ENCODE assay signal across 20 cellular contexts in genomic region chr11:48384670-48385069, GRCh38. TPM values are rescaled to one million over a fixed set of nuclear protein-coding genes. Genes with fewer than 3 reads are reported as not detected.
DNase-seq lines count a peak whose midpoint lies in the region; ATAC-seq and TF ChIP-seq lines count a peak whose summit lies in the region.
"Had no signal": no experiment of that assay in that cellular context is flagged by ENCODE, and none has a peak within 500 bp of the region (broad histone marks: within the 10 kb centered on the region; RNA-seq: fewer than 3 reads in every experiment).

No MANE protein-coding gene starts in this region.

- no peaks in the 10 kb centered on the region for H3K27me3 Mint-ChIP-seq in activated CD8-positive, alpha-beta T cell treated with anti-CD3 and anti-CD28 coated beads for 36 hours
- no peaks in the 10 kb centered on the region for H3K27me3 Mint-ChIP-seq in activated CD8-positive, alpha-beta T cell treated with anti-CD3 and anti-CD28 coated beads, Interleukin-2, amount 10 ng/mL, durations not matched to agents 7 days and 5 days (ENCODE audit: low read depth)

- H3K36me3 ChIP-seq in PC-3 (ENCODE audit: low read depth, low read length), result no peaks in the 10 kb centered on the region
- H3K36me3 ChIP-seq: left lung had no signal

- no peaks in the 10 kb centered on the region for H3K9me3 ChIP-seq in PC-3 (ENCODE audit: low read length)

- no peak overlapping the region for H3K9ac ChIP-seq in PC-3 (ENCODE audit: low read length)

- no peaks in the 10 kb centered on the region for H4K20me1 ChIP-seq in PC-3 (ENCODE audit: low read length)

- DNase-seq in activated CD8-positive, alpha-beta T cell treated with anti-CD3 and anti-CD28 coated beads for 36 hours, result peak; percentile 14
- no peak for DNase-seq in activated CD8-positive, alpha-beta T cell treated with anti-CD3 and anti-CD28 coated beads, Interleukin-2, amount 10 ng/mL, durations not matched to agents 7 days and 5 days
- DNase-seq in HEK293T (ENCODE audit: extremely low spot score), result peak; percentile 4
- DNase-seq in PC-3, result no peak
- DNase-seq in iPS-NIHi7 (ENCODE audit: extremely low spot score), result peak; percentile 4
- no peak for DNase-seq in activated CD8-positive, alpha-beta memory T cell treated with anti-CD3 and anti-CD28 coated beads, Interleukin-2, amount 50 U/mL, for 4 hours
- DNase-seq in kidney glomerular epithelial cell (lab: John Stamatoyannopoulos, UW), result no peak
- DNase-seq: activated gamma-delta T cell; aorta; foreskin melanocyte; GF-D8; left lung; NCI-H2081 treated with DMSO at 0.1 percent for 48 hours; stimulated activated CD4-positive, alpha-beta T cell treated with anti-CD3 and anti-CD28 coated beads, Interleukin-4, amount 100 ng/mL, for 24 hours; stimulated activated CD8-positive, alpha-beta memory T cell treated with anti-CD3 and anti-CD28 coated beads, Interleukin-4, amount 100 ng/mL, for 48 hours had no signal

- intact Hi-C loops in activated CD8-positive, alpha-beta T cell treated with anti-CD3 and anti-CD28 coated beads for 36 hours (cut with micrococcal nuclease), result no loop called here
- intact Hi-C loops in PC-3 (cut with micrococcal nuclease), result no loop called here

- no peaks in the 10 kb centered on the region for H3K4me1 ChIP-seq in PC-3 (ENCODE audit: insufficient read depth, low read length)
- H3K4me1 ChIP-seq: left lung had no signal

- H3K4me2 ChIP-seq in PC-3 (ENCODE audit: low read length), result no peak overlapping the region

- no peak overlapping the region for H2AFZ ChIP-seq in PC-3 (ENCODE audit: low read length)

- peaks cover 19% of the 10 kb centered on the region for H3K9me3 Mint-ChIP-seq in activated CD8-positive, alpha-beta T cell treated with anti-CD3 and anti-CD28 coated beads for 36 hours
- peaks cover 14% of the 10 kb centered on the region for H3K9me3 Mint-ChIP-seq in activated CD8-positive, alpha-beta T cell treated with anti-CD3 and anti-CD28 coated beads, Interleukin-2, amount 10 ng/mL, durations not matched to agents 7 days and 5 days (ENCODE audit: insufficient read depth)

- TF ChIP-seq CTCF in activated CD8-positive, alpha-beta T cell treated with anti-CD3 and anti-CD28 coated beads for 36 hours (IDR thresholded peaks at IDR 0.05), result no peak
- TF ChIP-seq CTCF in PC-3 (conservative IDR thresholded peaks at IDR 0.05; ENCODE audit: low read depth, low read length), result 0 out of 2 replicates have a peak, but pooled peaks have one; percentile 24

- no peaks in the 10 kb centered on the region for H3K4me1 Mint-ChIP-seq in activated CD8-positive, alpha-beta T cell treated with anti-CD3 and anti-CD28 coated beads for 36 hours (ENCODE audit: low read depth)
- no peaks in the 10 kb centered on the region for H3K4me1 Mint-ChIP-seq in activated CD8-positive, alpha-beta T cell treated with anti-CD3 and anti-CD28 coated beads, Interleukin-2, amount 10 ng/mL, durations not matched to agents 7 days and 5 days (ENCODE audit: low read depth)

- no peaks in the 10 kb centered on the region for H3K27me3 ChIP-seq in PC-3 (ENCODE audit: low read length)
- H3K27me3 ChIP-seq: left lung had no signal

- H3K4me3 Mint-ChIP-seq in activated CD8-positive, alpha-beta T cell treated with anti-CD3 and anti-CD28 coated beads for 36 hours, result no peak overlapping the region
- no peak overlapping the region for H3K4me3 Mint-ChIP-seq in activated CD8-positive, alpha-beta T cell treated with anti-CD3 and anti-CD28 coated beads, Interleukin-2, amount 10 ng/mL, durations not matched to agents 7 days and 5 days

- CTCF ChIA-PET in activated CD8-positive, alpha-beta T cell treated with anti-CD3 and anti-CD28 coated beads for 36 hours (lab: Charles Lee), result no interaction called here
- CTCF ChIA-PET in activated CD8-positive, alpha-beta T cell treated with anti-CD3 and anti-CD28 coated beads, Interleukin-2, amount 10 ng/mL, durations not matched to agents 7 days and 5 days (lab: Charles Lee), result no interaction called here
- CTCF ChIA-PET in HEK293T (lab: Yijun Ruan, JAX), result interaction anchor here (0.7 kb wide), 1 partner anchor 11 kb away, joined by 4 read pairs; no protein-coding TSS in a partner anchor
- CTCF ChIA-PET in PC-3 (lab: Charles Lee), result no interaction called here

- no peak for ATAC-seq in activated CD8-positive, alpha-beta T cell treated with anti-CD3 and anti-CD28 coated beads for 36 hours
- ATAC-seq in activated CD8-positive, alpha-beta T cell treated with anti-CD3 and anti-CD28 coated beads, Interleukin-2, amount 10 ng/mL, durations not matched to agents 7 days and 5 days, result no peak
- ATAC-seq in PC-3 (no peak), GM19463 (IDR thresholded peaks at IDR 0.05; ENCODE audit: unreplicated experiment) (no peak)
- ATAC-seq: activated CD4-positive, CD25-positive, alpha-beta regulatory T cell treated with anti-CD3 and anti-CD28 coated beads, Interleukin-2, amount 50 U/mL, for 24 hours; left lung had no signal

- no peaks in the 10 kb centered on the region for H3K36me3 Mint-ChIP-seq in activated CD8-positive, alpha-beta T cell treated with anti-CD3 and anti-CD28 coated beads for 36 hours (ENCODE audit: low read depth)
- no peaks in the 10 kb centered on the region for H3K36me3 Mint-ChIP-seq in activated CD8-positive, alpha-beta T cell treated with anti-CD3 and anti-CD28 coated beads, Interleukin-2, amount 10 ng/mL, durations not matched to agents 7 days and 5 days (ENCODE audit: low read depth)

- no peaks in the 10 kb centered on the region for H3K79me2 ChIP-seq in PC-3 (ENCODE audit: low read length)

- no TSS peak for BruUV-seq in PC-3 (replicated peaks; lab: Mats Ljungman, UMichigan)

- H3F3A ChIP-seq in PC-3 (ENCODE audit: low read length, unreplicated experiment), result no peaks in the 10 kb centered on the region

- H3K4me3 ChIP-seq in PC-3 (ENCODE audit: low read length), result no peak overlapping the region
- H3K4me3 ChIP-seq: left lung had no signal

- POLR2A ChIA-PET in activated CD8-positive, alpha-beta T cell treated with anti-CD3 and anti-CD28 coated beads for 36 hours (lab: Charles Lee), result no interaction called here
- POLR2A ChIA-PET in activated CD8-positive, alpha-beta T cell treated with anti-CD3 and anti-CD28 coated beads, Interleukin-2, amount 10 ng/mL, durations not matched to agents 7 days and 5 days (lab: Charles Lee), result no interaction called here
- POLR2A ChIA-PET in HEK293T (lab: Yijun Ruan, JAX), result no interaction called here
- POLR2A ChIA-PET in PC-3 (lab: Charles Lee; ENCODE audit: unreplicated experiment), result no interaction called here

- no peaks in the 10 kb centered on the region for H3K9me2 ChIP-seq in PC-3 (replicated peaks; ENCODE audit: low read length)

- H3K27ac ChIP-seq in PC-3 (ENCODE audit: low read length), result no peak overlapping the region
- H3K27ac ChIP-seq: left lung had no signal

- no peak overlapping the region for H3K27ac Mint-ChIP-seq in activated CD8-positive, alpha-beta T cell treated with anti-CD3 and anti-CD28 coated beads for 36 hours
- no peak overlapping the region for H3K27ac Mint-ChIP-seq in activated CD8-positive, alpha-beta T cell treated with anti-CD3 and anti-CD28 coated beads, Interleukin-2, amount 10 ng/mL, durations not matched to agents 7 days and 5 days

TF ChIP-seq in HEK293T, 16 proteins besides CTCF, POLR2A, EP300 and RAD21:
- TF ChIP-seq, protein P1, sequence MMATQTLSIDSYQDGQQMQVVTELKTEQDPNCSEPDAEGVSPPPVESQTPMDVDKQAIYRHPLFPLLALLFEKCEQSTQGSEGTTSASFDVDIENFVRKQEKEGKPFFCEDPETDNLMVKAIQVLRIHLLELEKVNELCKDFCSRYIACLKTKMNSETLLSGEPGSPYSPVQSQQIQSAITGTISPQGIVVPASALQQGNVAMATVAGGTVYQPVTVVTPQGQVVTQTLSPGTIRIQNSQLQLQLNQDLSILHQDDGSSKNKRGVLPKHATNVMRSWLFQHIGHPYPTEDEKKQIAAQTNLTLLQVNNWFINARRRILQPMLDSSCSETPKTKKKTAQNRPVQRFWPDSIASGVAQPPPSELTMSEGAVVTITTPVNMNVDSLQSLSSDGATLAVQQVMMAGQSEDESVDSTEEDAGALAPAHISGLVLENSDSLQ (IDR thresholded peaks at IDR 0.05), result no peak
- TF ChIP-seq FOXK2 (IDR thresholded peaks at IDR 0.05), result no peak
- TF ChIP-seq FOXM1 (IDR thresholded peaks at IDR 0.05; ENCODE audit: borderline replicate concordance), result no peak
- TF ChIP-seq HDGF (IDR thresholded peaks at IDR 0.05; ENCODE audit: borderline replicate concordance), result no peak
- TF ChIP-seq NFRKB (IDR thresholded peaks at IDR 0.05), result no peak
- TF ChIP-seq ARNT (IDR thresholded peaks at IDR 0.05), result no peak
- TF ChIP-seq L3MBTL2 (conservative IDR thresholded peaks at IDR 0.05), result no peak
- no peak for TF ChIP-seq CTBP1 (IDR thresholded peaks at IDR 0.05; ENCODE audit: borderline replicate concordance)
- no peak for TF ChIP-seq FOXA1 (IDR thresholded peaks at IDR 0.05)
- no peak for TF ChIP-seq SP1 (IDR thresholded peaks at IDR 0.05)
- no peak for TF ChIP-seq ELF4 (IDR thresholded peaks at IDR 0.05)
- TF ChIP-seq BHLHE40 (IDR thresholded peaks at IDR 0.05; ENCODE audit: borderline replicate concordance), result no peak

RNA-seq across cellular contexts. Expression of gene OR4C5, which starts 18.4 kb away (rescaled TPM):
- total RNA-seq in activated CD8-positive, alpha-beta T cell treated with anti-CD3 and anti-CD28 coated beads for 36 hours, result not detected
- not detected for total RNA-seq in activated CD8-positive, alpha-beta T cell treated with anti-CD3 and anti-CD28 coated beads, Interleukin-2, amount 10 ng/mL, durations not matched to agents 7 days and 5 days
- total RNA-seq in PC-3 (2014; rRNA removed), result not detected in 2 replicates
- total RNA-seq: aorta; left lung; osteoblast; T-helper 2 cell treated with Interferon-gamma antibody and Interleukin-4, amounts not matched to agents 100 ng/mL and 5 ng/mL, for 36 hours; temporal lobe had no signal

RNA-seq across cellular contexts. Expression of gene OR4C3, which starts 60.0 kb away (rescaled TPM):
- not detected for total RNA-seq in activated CD8-positive, alpha-beta T cell treated with anti-CD3 and anti-CD28 coated beads for 36 hours
- not detected for total RNA-seq in activated CD8-positive, alpha-beta T cell treated with anti-CD3 and anti-CD28 coated beads, Interleukin-2, amount 10 ng/mL, durations not matched to agents 7 days and 5 days
- not detected in 2 replicates for total RNA-seq in PC-3 (2014; rRNA removed)
- total RNA-seq: aorta; left lung; osteoblast; T-helper 2 cell treated with Interferon-gamma antibody and Interleukin-4, amounts not matched to agents 100 ng/mL and 5 ng/mL, for 36 hours; temporal lobe had no signal

Comparison
In these comparisons a context has a peak if more than half of its experiments do, and no peak if none do; other contexts are left out.
1. DNase-seq: peak in activated CD8-positive, alpha-beta T cell treated with anti-CD3 and anti-CD28 coated beads for 36 hours (single experiment), HEK293T (single experiment) and iPS-NIHi7 (single experiment); none in activated CD8-positive, alpha-beta T cell treated with anti-CD3 and anti-CD28 coated beads, Interleukin-2, amount 10 ng/mL, durations not matched to agents 7 days and 5 days (single experiment), PC-3 (single experiment), activated CD8-positive, alpha-beta memory T cell treated with anti-CD3 and anti-CD28 coated beads, Interleukin-2, amount 50 U/mL, for 4 hours (single experiment) and kidney glomerular epithelial cell (single experiment).